13 cellular contexts compared by ENCODE assay signal in the genomic region with DNA sequence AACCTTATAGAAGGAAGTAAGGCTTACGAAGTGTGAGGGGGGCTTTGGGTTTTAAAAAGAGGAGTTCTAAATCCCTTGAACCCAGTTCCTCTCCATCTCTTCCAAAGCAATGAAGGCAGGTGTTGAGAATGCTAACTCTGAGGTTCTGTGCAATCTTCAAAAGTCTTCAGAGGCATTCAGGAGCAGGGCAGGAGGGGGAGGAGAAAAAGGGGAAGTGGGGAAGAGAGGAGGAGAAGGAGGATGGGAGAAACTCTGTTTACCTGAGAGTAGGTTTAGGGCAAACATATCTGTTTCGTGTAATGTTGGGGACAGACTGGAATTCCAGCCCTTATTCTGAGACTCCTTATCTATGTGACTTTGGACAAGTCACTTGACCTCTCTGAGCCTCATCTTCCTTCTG. TPM values are rescaled to one million over a fixed set of nuclear protein-coding genes. Genes with fewer than 3 reads are reported as not detected.
A peak's percentile ranks its signal among the peaks of the same experiment; 100 is the strongest.
DNase-seq lines count a peak whose midpoint lies in the region; ATAC-seq and TF ChIP-seq lines count a peak whose summit lies in the region.
"Had no signal": no experiment of that assay in that cellular context is flagged by ENCODE, and none has a peak within 500 bp of the region (broad histone marks: within the 10 kb centered on the region; RNA-seq: fewer than 3 reads in every experiment).

No MANE protein-coding gene starts in this region.

- no peak overlapping the region for H2AFZ ChIP-seq in mammary epithelial cell (ENCODE audit: low read depth, low read length)
- peak overlapping the region; percentile 84 for H2AFZ ChIP-seq in osteoblast (ENCODE audit: low read length)

- TF ChIP-seq POLR2A in breast epithelium (IDR thresholded peaks at IDR 0.05) = no peak

- in situ Hi-C loops in mammary epithelial cell (cut with MboI; ENCODE audit: low sequenced_read_pairs in 2 of 2) = loop anchor here in 1 of 2 donors (5.0 kb wide), 1 partner anchor 67 kb away; no protein-coding TSS in a partner anchor

- no peaks in the 10 kb centered on the region for H3K9me3 Mint-ChIP-seq in activated T-cell treated with anti-CD3 and anti-CD28 coated beads, Interleukin-2, amount 50 U/mL, for 24 hours
- H3K9me3 Mint-ChIP-seq: activated naive CD4-positive, alpha-beta T cell treated with anti-CD3 and anti-CD28 coated beads, Interleukin-2, amount 50 U/mL, for 24 hours; stimulated activated memory B cell treated with anti-CD40 and anti-IgM and Interleukin-4, amounts not matched to agents 10 μg/mL and 1 μg/mL and 100 μg/mL, for 72 hours had no signal

- H3K27me3 Mint-ChIP-seq in activated T-cell treated with anti-CD3 and anti-CD28 coated beads, Interleukin-2, amount 50 U/mL, for 24 hours = peaks cover 14% of the 10 kb centered on the region

- H3K36me3 ChIP-seq in breast epithelium (no peaks in the 10 kb centered on the region), mammary epithelial cell (ENCODE audit: insufficient read depth, low read length) (no peaks in the 10 kb centered on the region), osteoblast (ENCODE audit: insufficient read depth, low read length) (no peaks in the 10 kb centered on the region), urinary bladder (ENCODE audit: insufficient read depth) (no peaks in the 10 kb centered on the region)

- no peak overlapping the region for H3K9ac ChIP-seq in mammary epithelial cell (ENCODE audit: insufficient read depth, low read length)

- WGBS in mammary epithelial cell (ENCODE audit: low coverage, missing lambda C conversion rate) = 90% methylated on average over 2 of the region's 2 CpGs
- 85% methylated on average over 2 of the region's 2 CpGs for WGBS in urinary bladder

- H3K9me3 ChIP-seq in breast epithelium = no peaks in the 10 kb centered on the region
- no peaks in the 10 kb centered on the region for H3K9me3 ChIP-seq in mammary epithelial cell (replicated peaks; ENCODE audit: insufficient read depth, low read length)
- H3K9me3 ChIP-seq in osteoblast (ENCODE audit: low read depth, low read length) = no peaks in the 10 kb centered on the region

- no peak overlapping the region for H3K4me2 ChIP-seq in mammary epithelial cell (ENCODE audit: insufficient read depth, low read depth, low read length)
- peak overlapping the region; percentile 78 for H3K4me2 ChIP-seq in osteoblast (ENCODE audit: insufficient read depth, low read length)

- DNase-seq in breast epithelium (ENCODE audit: low spot score in 2 of 2) (no peak), mammary epithelial cell (no peak), caudate nucleus (lab: John Stamatoyannopoulos, UW) (no peak), osteoblast (ENCODE audit: insufficient read length, low spot score, missing footprints) (no peak), amniotic stem cell (lab: John Stamatoyannopoulos, UW) (no peak)
- no peak for DNase-seq in activated T-cell treated with anti-CD3 and anti-CD28 coated beads, Interleukin-2, amount 50 U/mL, for 24 hours
- DNase-seq: GF-D8, NCI-H2029 had no signal

- H3K27ac Mint-ChIP-seq in activated T-cell treated with anti-CD3 and anti-CD28 coated beads, Interleukin-2, amount 50 U/mL, for 24 hours = no peak overlapping the region
- H3K27ac Mint-ChIP-seq: activated naive CD4-positive, alpha-beta T cell treated with anti-CD3 and anti-CD28 coated beads, Interleukin-2, amount 50 U/mL, for 24 hours; stimulated activated memory B cell treated with anti-CD40 and anti-IgM and Interleukin-4, amounts not matched to agents 10 μg/mL and 1 μg/mL and 100 μg/mL, for 72 hours had no signal

- no peak for ATAC-seq in GM19023 (IDR thresholded peaks at IDR 0.05; ENCODE audit: unreplicated experiment)
- ATAC-seq: stimulated activated memory B cell treated with anti-CD40 and anti-IgM and Interleukin-4, amounts not matched to agents 10 μg/mL and 1 μg/mL and 100 μg/mL, for 72 hours had no signal

- BruUV-seq in mammary epithelial cell (replicated peaks; lab: Mats Ljungman, UMichigan) = no TSS peak

- no peak overlapping the region for H3K4me3 Mint-ChIP-seq in activated T-cell treated with anti-CD3 and anti-CD28 coated beads, Interleukin-2, amount 50 U/mL, for 24 hours
- H3K4me3 Mint-ChIP-seq: activated naive CD4-positive, alpha-beta T cell treated with anti-CD3 and anti-CD28 coated beads, Interleukin-2, amount 50 U/mL, for 24 hours; stimulated activated memory B cell treated with anti-CD40 and anti-IgM and Interleukin-4, amounts not matched to agents 10 μg/mL and 1 μg/mL and 100 μg/mL, for 72 hours had no signal

- H3K4me1 ChIP-seq in breast epithelium = peaks cover 0 to 24% of the 10 kb centered on the region in 2 donors
- H3K4me1 ChIP-seq in mammary epithelial cell (ENCODE audit: insufficient read depth, low read length) = no peaks in the 10 kb centered on the region
- H3K4me1 ChIP-seq in osteoblast (ENCODE audit: insufficient read depth, low read length) = peaks cover 28% of the 10 kb centered on the region
- H3K4me1 ChIP-seq in urinary bladder (ENCODE audit: insufficient read depth) = no peaks in the 10 kb centered on the region

- intact Hi-C loops in breast epithelium (cut with DNase I; ENCODE audit: low total_unique reads) = no loop called here
- intact Hi-C loops in mammary epithelial cell (cut with micrococcal nuclease) = loop anchor here (1.0 to 5.0 kb wide), 7 partner anchors 61 to 322 kb away; partner anchors contain the start of genes HTD2, PDHB and RPP14

- no peak overlapping the region for H3K4me3 ChIP-seq in breast epithelium
- no peak overlapping the region for H3K4me3 ChIP-seq in mammary epithelial cell (replicated peaks in 1 of 3; ENCODE audit: insufficient read depth in 1 of 3, low read depth in 2 of 3, low read length in 3 of 3)
- H3K4me3 ChIP-seq in osteoblast (ENCODE audit: insufficient read depth, low read length) = no peak overlapping the region
- H3K4me3 ChIP-seq in urinary bladder (ENCODE audit: low read depth, low read length) = no peak overlapping the region

- dilution Hi-C loops in mammary epithelial cell (cut with HindIII; ENCODE audit: low sequenced_read_pairs) = loop anchor here (10.0 to 25.0 kb wide), 2 partner anchors 435 to 1233 kb away; no protein-coding TSS in a partner anchor

- H3K27ac ChIP-seq in breast epithelium = peak overlapping the region; percentile 67 to 71
- no peak overlapping the region for H3K27ac ChIP-seq in mammary epithelial cell (ENCODE audit: insufficient read depth, low read depth, low read length)
- peak overlapping the region; percentile 42 for H3K27ac ChIP-seq in caudate nucleus (ENCODE audit: low read depth, low read length)
- H3K27ac ChIP-seq in osteoblast (ENCODE audit: low read depth, low read length) = peak overlapping the region; percentile 76
- H3K27ac ChIP-seq in urinary bladder (ENCODE audit: low read depth) = peak overlapping the region; percentile 40

- H4K20me1 ChIP-seq in mammary epithelial cell (ENCODE audit: insufficient read depth, low read length) = no peaks in the 10 kb centered on the region
- H4K20me1 ChIP-seq in osteoblast (ENCODE audit: insufficient read depth, low read length) = no peaks in the 10 kb centered on the region

- H3K79me2 ChIP-seq in mammary epithelial cell (ENCODE audit: insufficient read depth, low read length) = no peaks in the 10 kb centered on the region
- H3K79me2 ChIP-seq in osteoblast (ENCODE audit: insufficient read depth, low read length) = no peaks in the 10 kb centered on the region

- CTCF ChIA-PET in mammary epithelial cell (lab: Charles Lee; ENCODE audit: low non-redundant PET) = interaction anchor here (1.0 kb wide), 1 partner anchor 323 kb away, joined by 3 read pairs; the partner anchor contains the start of genes HTD2 and RPP14

- H3K27me3 ChIP-seq in breast epithelium (no peaks in the 10 kb centered on the region), mammary epithelial cell (ENCODE audit: insufficient read depth, low read length) (peaks cover 2% of the 10 kb centered on the region), osteoblast (ENCODE audit: insufficient read depth, low read length) (no peaks in the 10 kb centered on the region)

- TF ChIP-seq CTCF in breast epithelium (IDR thresholded peaks at IDR 0.05) = no peak
- no peak for TF ChIP-seq CTCF in mammary epithelial cell (conservative IDR thresholded peaks at IDR 0.05 in 1 of 2, IDR thresholded peaks at IDR 0.05 in 1 of 2; ENCODE audit: extremely low read depth in 1 of 2, insufficient read depth in 1 of 2, low read depth in 1 of 2, low read length in 2 of 2)
- no peak for TF ChIP-seq CTCF in osteoblast (IDR thresholded peaks at IDR 0.05; ENCODE audit: extremely low read depth, low read depth, low read length)

- no peaks in the 10 kb centered on the region for H3K4me1 Mint-ChIP-seq in activated T-cell treated with anti-CD3 and anti-CD28 coated beads, Interleukin-2, amount 50 U/mL, for 24 hours (ENCODE audit: low read depth)
- H3K4me1 Mint-ChIP-seq: activated naive CD4-positive, alpha-beta T cell treated with anti-CD3 and anti-CD28 coated beads, Interleukin-2, amount 50 U/mL, for 24 hours had no signal

- H3K36me3 Mint-ChIP-seq in activated T-cell treated with anti-CD3 and anti-CD28 coated beads, Interleukin-2, amount 50 U/mL, for 24 hours (ENCODE audit: low read depth) = no peaks in the 10 kb centered on the region
- H3K36me3 Mint-ChIP-seq: activated naive CD4-positive, alpha-beta T cell treated with anti-CD3 and anti-CD28 coated beads, Interleukin-2, amount 50 U/mL, for 24 hours; stimulated activated memory B cell treated with anti-CD40 and anti-IgM and Interleukin-4, amounts not matched to agents 10 μg/mL and 1 μg/mL and 100 μg/mL, for 72 hours had no signal

RNA-seq across cellular contexts. Expression of gene FAM3D, which starts 36.9 kb away (rescaled TPM):
- 10 to 100 TPM in 1 of 3 donors, 1 to 10 TPM in 1, not detected in 1; 4.3 to 17.6 TPM for total RNA-seq in breast epithelium
- total RNA-seq in mammary epithelial cell = not detected
- polyA plus RNA-seq in mammary epithelial cell = not detected
- polyA minus RNA-seq in mammary epithelial cell = not detected
- total RNA-seq in osteoblast = not detected in 2 replicates
- 6.5 TPM for total RNA-seq in urinary bladder
- polyA plus RNA-seq in urinary bladder = 2.1 TPM
- total RNA-seq: A673 had no signal

RNA-seq across cellular contexts. Expression of gene FAM107A, which starts 52.4 kb away (rescaled TPM):
- total RNA-seq in breast epithelium (10 to 100 TPM; 17.7 to 64.5 (median 31.9) TPM), mammary epithelial cell (under 1 TPM in 1 of 2 donors, not detected in 1; under 0.01 TPM), osteoblast (not detected in 2 replicates), urinary bladder (9.8 TPM)
- polyA plus RNA-seq in mammary epithelial cell (not detected), urinary bladder (152 TPM)
- not detected for polyA minus RNA-seq in mammary epithelial cell
- total RNA-seq: A673 had no signal

Comparison
In these comparisons a context has a peak if more than half of its experiments do, and no peak if none do; other contexts are left out.
1. RNA of gene FAM107A, which starts 52.4 kb away (total RNA-seq): 17.7 to 64.5 TPM in breast epithelium and 9.8 TPM in urinary bladder (single experiment); under 0.01 TPM in mammary epithelial cell and not detected in osteoblast; every median in the first group is over 10 times any median in the second.